ENCODE assay signal across 13 cellular contexts in the genomic region with DNA sequence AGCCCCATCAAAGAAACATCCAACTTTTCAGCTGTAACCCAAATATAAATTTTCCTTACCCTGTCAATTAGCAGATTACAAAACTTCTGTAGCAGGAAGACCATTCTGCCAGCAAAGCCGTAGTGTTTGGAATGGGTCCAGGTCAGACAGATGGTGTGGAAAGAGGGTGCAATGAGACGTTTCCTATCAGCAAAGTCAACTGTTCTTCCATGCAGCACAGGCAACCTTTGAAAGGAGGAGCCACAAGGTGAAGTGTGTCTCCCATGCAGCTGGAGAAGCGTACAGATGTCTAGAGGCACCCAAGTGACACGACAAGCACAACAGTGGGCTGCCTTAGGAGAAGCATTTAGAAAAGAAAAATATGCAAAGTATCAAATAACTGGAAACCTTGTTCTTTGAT.
DNase-seq lines count a peak whose midpoint lies in the region; ATAC-seq, FAIRE-seq and TF ChIP-seq lines count a peak whose summit lies in the region.
"Had no signal": no experiment of that assay in that cellular context is flagged by ENCODE, and none has a peak within 500 bp of the region (broad histone marks: within the 10 kb centered on the region; RNA-seq: fewer than 3 reads in every experiment).

No MANE protein-coding gene starts in this region.

- no peak overlapping the region for H3K27ac ChIP-seq in WERI-Rb-1

- ATAC-seq in GM19452 (IDR thresholded peaks at IDR 0.05; ENCODE audit: unreplicated experiment): no peak
- ATAC-seq: sciatic nerve had no signal

- TF ChIP-seq CTCF in WERI-Rb-1 (IDR thresholded peaks at IDR 0.05; ENCODE audit: low read depth, low read length): no peak

- no peak for FAIRE-seq in RCC 7860 (lab: Jason Lieb, UNC)
- FAIRE-seq: TTC549 had no signal

- H3K4me3 ChIP-seq in WERI-Rb-1 (ENCODE audit: low read depth, low read length): no peak overlapping the region
- H3K4me3 ChIP-seq: HAP-1 had no signal

- peaks cover under 1% of the 10 kb centered on the region for H3K9me3 ChIP-seq in WERI-Rb-1 (ENCODE audit: severe bottlenecking)
- H3K9me3 ChIP-seq: HAP-1 had no signal

- no peaks in the 10 kb centered on the region for H3K27me3 ChIP-seq in WERI-Rb-1 (ENCODE audit: insufficient read depth, low read depth, severe bottlenecking)

- DNase-seq in EH (ENCODE audit: low read depth) (peak; percentile 15), NCI-H2029 treated with DMSO at 0.1 percent for 48 hours (lab: John Stamatoyannopoulos, UW) (peak; percentile 14), WERI-Rb-1 (peak; percentile 61), medulla oblongata (ENCODE audit: extremely low spot score) (peak; percentile 19), T-helper 9 cell (no peak), RCC 7860 (ENCODE audit: low spot score) (no peak)
- DNase-seq: activated T-cell treated with anti-CD3 and anti-CD28 coated beads, Interleukin-2, amount 50 U/mL, for 1 hour; hippocampal formation; NCI-H526 had no signal

- no peaks in the 10 kb centered on the region for H3K36me3 ChIP-seq in WERI-Rb-1
- H3K36me3 ChIP-seq: HAP-1 had no signal

Comparison
In these comparisons a context has a peak if more than half of its experiments do, and no peak if none do; other contexts are left out.
1. DNase-seq: peak in EH (single experiment), NCI-H2029 treated with DMSO at 0.1 percent for 48 hours (single experiment), WERI-Rb-1 (single experiment) and medulla oblongata (single experiment); none in T-helper 9 cell (single experiment) and RCC 7860 (single experiment).